In genomic region chr22:38953091-38953490, GRCh38 we compare ENCODE assay signal across 23 cellular contexts. TPM values are rescaled to one million over a fixed set of nuclear protein-coding genes. Genes with fewer than 3 reads are reported as not detected.
DNase-seq lines count a peak whose midpoint lies in the region; ATAC-seq and TF ChIP-seq lines count a peak whose summit lies in the region.
"Had no signal": no experiment of that assay in that cellular context is flagged by ENCODE, and none has a peak within 500 bp of the region (broad histone marks: within the 10 kb centered on the region; RNA-seq: fewer than 3 reads in every experiment).

No MANE protein-coding gene starts in this region.

- no peak for TF ChIP-seq CTCF in hepatocyte (IDR thresholded peaks at IDR 0.05; ENCODE audit: poor library complexity)

- H3K27ac Mint-ChIP-seq in activated naive CD4-positive, alpha-beta T cell treated with anti-CD3 and anti-CD28 coated beads, Interleukin-2, amount 50 U/mL, for 72 hours = peak overlapping the region; percentile 68 to 94
- peak overlapping the region; percentile 65 for H3K27ac Mint-ChIP-seq in stimulated activated memory B cell treated with anti-CD40 and anti-IgM and Interleukin-4, amounts not matched to agents 10 μg/mL and 1 μg/mL and 100 μg/mL, for 72 hours

- H3K27me3 ChIP-seq in hepatocyte (no peaks in the 10 kb centered on the region), Karpas-422 (ENCODE audit: low read length) (no peaks in the 10 kb centered on the region)

- H3K79me2 ChIP-seq in hepatocyte (no peaks in the 10 kb centered on the region), Karpas-422 (ENCODE audit: low read length) (no peaks in the 10 kb centered on the region)

- H3K9me3 Mint-ChIP-seq in activated naive CD4-positive, alpha-beta T cell treated with anti-CD3 and anti-CD28 coated beads, Interleukin-2, amount 50 U/mL, for 72 hours = no peaks in the 10 kb centered on the region
- H3K9me3 Mint-ChIP-seq in stimulated activated memory B cell treated with anti-CD40 and anti-IgM and Interleukin-4, amounts not matched to agents 10 μg/mL and 1 μg/mL and 100 μg/mL, for 72 hours = no peaks in the 10 kb centered on the region
- H3K9me3 Mint-ChIP-seq: activated CD4-positive, alpha-beta T cell treated with anti-CD3 and anti-CD28 coated beads, Interleukin-2, amount 10 ng/mL, durations not matched to agents 7 days and 5 days; activated T-cell treated with anti-CD3 and anti-CD28 coated beads, Interleukin-2, amount 50 U/mL, for 4 hours; CD8-positive, alpha-beta memory T cell had no signal

- no peak overlapping the region for H3K27ac ChIP-seq in hepatocyte
- H3K27ac ChIP-seq in Karpas-422 (ENCODE audit: low read length) = no peak overlapping the region
- H3K27ac ChIP-seq: thoracic aorta had no signal

- H3K9ac ChIP-seq in Karpas-422 (ENCODE audit: low read length) = no peak overlapping the region

- H3K4me1 Mint-ChIP-seq in stimulated activated memory B cell treated with anti-CD40 and anti-IgM and Interleukin-4, amounts not matched to agents 10 μg/mL and 1 μg/mL and 100 μg/mL, for 72 hours = peaks cover 38% of the 10 kb centered on the region

- peaks cover 31% of the 10 kb centered on the region for H3K27me3 Mint-ChIP-seq in stimulated activated memory B cell treated with anti-CD40 and anti-IgM and Interleukin-4, amounts not matched to agents 10 μg/mL and 1 μg/mL and 100 μg/mL, for 72 hours

- H4K20me1 ChIP-seq in hepatocyte (ENCODE audit: insufficient read depth, poor library complexity, severe bottlenecking) (no peaks in the 10 kb centered on the region), Karpas-422 (ENCODE audit: insufficient read depth, low read depth, low read length) (no peaks in the 10 kb centered on the region)

- H3K4me2 ChIP-seq in hepatocyte = no peak overlapping the region
- H3K4me2 ChIP-seq in Karpas-422 (ENCODE audit: low read depth, low read length, poor library complexity, severe bottlenecking) = no peak overlapping the region

- H3K9me2 ChIP-seq in hepatocyte (replicated peaks; ENCODE audit: insufficient read depth) (no peaks in the 10 kb centered on the region), Karpas-422 (replicated peaks; ENCODE audit: insufficient read depth, low read length) (no peaks in the 10 kb centered on the region)

- TF ChIP-seq POLR2A in erythroblast (IDR thresholded peaks at IDR 0.05; ENCODE audit: low read length) = no peak

- H3K4me3 ChIP-seq in hepatocyte = no peak overlapping the region
- H3K4me3 ChIP-seq in Karpas-422 (ENCODE audit: low read length) = no peak overlapping the region
- H3K4me3 ChIP-seq: K562, thoracic aorta had no signal

- no peak for ATAC-seq in activated naive CD4-positive, alpha-beta T cell treated with anti-CD3 and anti-CD28 coated beads, Interleukin-2, amount 50 U/mL, for 72 hours
- no peak for ATAC-seq in stimulated activated memory B cell treated with anti-CD40 and anti-IgM and Interleukin-4, amounts not matched to agents 10 μg/mL and 1 μg/mL and 100 μg/mL, for 72 hours
- ATAC-seq in Right ventricle myocardium superior (ENCODE audit: poor library complexity) = no peak
- ATAC-seq: left cardiac atrium, SK-N-SH treated with all-trans-retinoic acid at 6 μM for 48 hours had no signal

- H3K9me3 ChIP-seq in hepatocyte (ENCODE audit: low read depth) (no peaks in the 10 kb centered on the region), Karpas-422 (ENCODE audit: low read length) (no peaks in the 10 kb centered on the region)
- H3K9me3 ChIP-seq: thoracic aorta had no signal

- no peak overlapping the region for H3K4me3 Mint-ChIP-seq in stimulated activated memory B cell treated with anti-CD40 and anti-IgM and Interleukin-4, amounts not matched to agents 10 μg/mL and 1 μg/mL and 100 μg/mL, for 72 hours
- H3K4me3 Mint-ChIP-seq: activated T-cell treated with anti-CD3 and anti-CD28 coated beads, Interleukin-2, amount 50 U/mL, for 4 hours; CD8-positive, alpha-beta memory T cell had no signal

- H3K36me3 Mint-ChIP-seq in activated naive CD4-positive, alpha-beta T cell treated with anti-CD3 and anti-CD28 coated beads, Interleukin-2, amount 50 U/mL, for 72 hours = no peaks in the 10 kb centered on the region
- H3K36me3 Mint-ChIP-seq in stimulated activated memory B cell treated with anti-CD40 and anti-IgM and Interleukin-4, amounts not matched to agents 10 μg/mL and 1 μg/mL and 100 μg/mL, for 72 hours = no peaks in the 10 kb centered on the region
- H3K36me3 Mint-ChIP-seq: CD8-positive, alpha-beta memory T cell had no signal

- no peak overlapping the region for H2AFZ ChIP-seq in hepatocyte
- no peak overlapping the region for H2AFZ ChIP-seq in Karpas-422 (ENCODE audit: low read length)

- intact Hi-C loops in Right ventricle myocardium superior (cut with DNase I) = no loop called here

- no peak for DNase-seq in activated naive CD4-positive, alpha-beta T cell treated with anti-CD3 and anti-CD28 coated beads, Interleukin-2, amount 50 U/mL, for 72 hours (ENCODE audit: low spot score in 2 of 2)
- DNase-seq in activated naive CD4-positive, alpha-beta T cell treated with Interleukin-2 at 50 U/mL for 16 hours = no peak
- DNase-seq in RPMI8226 (peak; percentile 1), hepatocyte (ENCODE audit: low spot score) (peak; percentile 2), erythroblast (lab: John Stamatoyannopoulos, UW) (no peak), Karpas-422 (no peak), Right ventricle myocardium superior (no peak)
- DNase-seq: activated CD4-positive, alpha-beta T cell treated with anti-CD3 and anti-CD28 coated beads, Interleukin-2, amount 10 ng/mL, durations not matched to agents 7 days and 5 days; activated T-cell treated with anti-CD3 and anti-CD28 coated beads, Interleukin-2, amount 50 U/mL, for 4 hours; caudate nucleus; DMS79 treated with DMSO at 0.1 percent for 48 hours; left cardiac atrium; NCI-H2081; NCI-H446; nucleus accumbens; retina had no signal

- H3K4me1 ChIP-seq in hepatocyte (ENCODE audit: insufficient read depth) (peaks cover 13% of the 10 kb centered on the region), Karpas-422 (ENCODE audit: low read length) (no peaks in the 10 kb centered on the region)

- WGBS in hepatocyte (ENCODE audit: low lambda C conversion rate, missing lambda C conversion rate) = 87% methylated on average over 8 of the region's 8 CpGs

- no peaks in the 10 kb centered on the region for H3K36me3 ChIP-seq in hepatocyte (replicated peaks; ENCODE audit: insufficient read depth, low read depth)
- H3K36me3 ChIP-seq in Karpas-422 (ENCODE audit: insufficient read depth, low read length) = no peaks in the 10 kb centered on the region
- H3K36me3 ChIP-seq: thoracic aorta had no signal

RNA-seq across cellular contexts. Expression of gene APOBEC3A, which starts 4.3 kb away (rescaled TPM):
- not detected for total RNA-seq in activated naive CD4-positive, alpha-beta T cell treated with anti-CD3 and anti-CD28 coated beads, Interleukin-2, amount 50 U/mL, for 72 hours
- total RNA-seq in hepatocyte = not detected in 2 replicates
- not detected in 2 replicates for polyA plus RNA-seq in hepatocyte
- not detected in 2 replicates for total RNA-seq in Karpas-422 (2014; rRNA removed; shearing (Covaris generic); ENCODE audit: low replicate concordance)
- 0.35 TPM for total RNA-seq in Right ventricle myocardium superior
- total RNA-seq: activated CD4-positive, alpha-beta T cell treated with anti-CD3 and anti-CD28 coated beads, Interleukin-2, amount 10 ng/mL, durations not matched to agents 7 days and 5 days; CD8-positive, alpha-beta memory T cell; frontal cortex; K562; RPMI7951 had no signal
- polyA plus RNA-seq: CD8-positive, alpha-beta memory T cell had no signal

RNA-seq across cellular contexts. Expression of gene APOBEC3B, which starts 29.1 kb away (rescaled TPM):
- total RNA-seq in activated naive CD4-positive, alpha-beta T cell treated with anti-CD3 and anti-CD28 coated beads, Interleukin-2, amount 50 U/mL, for 72 hours = 1 to 10 TPM; 6.4 to 9.6 TPM
- total RNA-seq in hepatocyte (2.2 TPM in 2 replicates), Right ventricle myocardium superior (0.75 TPM)
- polyA plus RNA-seq in hepatocyte = 10.5 and 11.0 TPM in 2 replicates
- not detected in 2 replicates for total RNA-seq in Karpas-422 (2014; rRNA removed; shearing (Covaris generic); ENCODE audit: low replicate concordance)
- total RNA-seq: frontal cortex had no signal

Comparison
In these comparisons a context has a peak if more than half of its experiments do, and no peak if none do; other contexts are left out.
1. DNase-seq: peak in RPMI8226 (single experiment) and hepatocyte (single experiment); none in activated naive CD4-positive, alpha-beta T cell treated with anti-CD3 and anti-CD28 coated beads, Interleukin-2, amount 50 U/mL, for 72 hours (0 of 2), activated naive CD4-positive, alpha-beta T cell treated with Interleukin-2 at 50 U/mL for 16 hours (single experiment), erythroblast (0 of 2), Karpas-422 (single experiment) and Right ventricle myocardium superior (single experiment).